ENCODE assay signal across 30 cellular contexts in genomic region chr6:137913996-137914529, GRCh38.
"Had no signal": no experiment of that assay in that cellular context is flagged by ENCODE, and none has a peak within 500 bp of the region (broad histone marks: within the 10 kb centered on the region; RNA-seq: fewer than 3 reads in every experiment).

No MANE protein-coding gene starts in this region.

- H3K27ac Mint-ChIP-seq: immature natural killer cell; naive thymus-derived CD8-positive, alpha-beta T cell; nephron had no signal

- H3K27ac ChIP-seq: left lung, lower lobe of right lung, pancreas, prostate gland, skin epidermis, stomach, testis, thyroid gland, transverse colon, upper lobe of left lung, vagina had no signal

- H3K27me3 ChIP-seq: left lung, pancreas, stomach, testis, thyroid gland, transverse colon, upper lobe of left lung, vagina had no signal

- H3K4me3 ChIP-seq: left lung, lower lobe of right lung, pancreas, prostate gland, skin epidermis, stomach, testis, thyroid gland, transverse colon, upper lobe of left lung, vagina had no signal

- DNase-seq: immature natural killer cell; kidney; left colon; left lung; lower lobe of right lung; mammary epithelial cell; mesenchymal stem cell; naive thymus-derived CD8-positive, alpha-beta T cell; nucleus accumbens; pancreas; posterior cingulate gyrus; retina; right cardiac atrium; stimulated activated CD4-positive, alpha-beta T cell treated with anti-CD3 and anti-CD28 coated beads, Interleukin-12 subunit alpha, Interleukin-12 subunit beta, amount 100 ng/mL, for 4 hours; stimulated activated CD4-positive, alpha-beta T cell treated with anti-CD3 and anti-CD28 coated beads, Interleukin-15, amount 100 ng/mL, for 24 hours; stimulated activated CD4-positive, alpha-beta T cell treated with anti-CD3 and anti-CD28 coated beads, Interleukin-2, amount 100 ng/mL, for 24 hours; stimulated activated CD4-positive, alpha-beta T cell treated with anti-CD3 and anti-CD28 coated beads, Interleukin-4, amount 100 ng/mL, for 1 hour; stimulated activated naive CD4-positive, alpha-beta T cell; stomach; testis; transverse colon; upper lobe of left lung had no signal

- H3K36me3 ChIP-seq: left lung, lower lobe of right lung, pancreas, prostate gland, stomach, thyroid gland, transverse colon, upper lobe of left lung, vagina had no signal

- H3K4me1 Mint-ChIP-seq: nephron had no signal

- H3K9me3 ChIP-seq: pancreas, prostate gland, testis, thyroid gland, upper lobe of left lung, vagina had no signal

- FAIRE-seq: islet of Langerhans, kidney, pancreas had no signal

- ATAC-seq: left colon; left lung; lower lobe of right lung; naive thymus-derived CD8-positive, alpha-beta T cell; pancreas; right cardiac atrium; sciatic nerve had no signal

- H3K4me3 Mint-ChIP-seq: immature natural killer cell; naive thymus-derived CD8-positive, alpha-beta T cell; nephron; neural crest cell had no signal

- H3K4me1 ChIP-seq: pancreas, prostate gland, stomach, testis, transverse colon, vagina had no signal
